ENCODE assay signal across 8 cellular contexts in the genomic region with DNA sequence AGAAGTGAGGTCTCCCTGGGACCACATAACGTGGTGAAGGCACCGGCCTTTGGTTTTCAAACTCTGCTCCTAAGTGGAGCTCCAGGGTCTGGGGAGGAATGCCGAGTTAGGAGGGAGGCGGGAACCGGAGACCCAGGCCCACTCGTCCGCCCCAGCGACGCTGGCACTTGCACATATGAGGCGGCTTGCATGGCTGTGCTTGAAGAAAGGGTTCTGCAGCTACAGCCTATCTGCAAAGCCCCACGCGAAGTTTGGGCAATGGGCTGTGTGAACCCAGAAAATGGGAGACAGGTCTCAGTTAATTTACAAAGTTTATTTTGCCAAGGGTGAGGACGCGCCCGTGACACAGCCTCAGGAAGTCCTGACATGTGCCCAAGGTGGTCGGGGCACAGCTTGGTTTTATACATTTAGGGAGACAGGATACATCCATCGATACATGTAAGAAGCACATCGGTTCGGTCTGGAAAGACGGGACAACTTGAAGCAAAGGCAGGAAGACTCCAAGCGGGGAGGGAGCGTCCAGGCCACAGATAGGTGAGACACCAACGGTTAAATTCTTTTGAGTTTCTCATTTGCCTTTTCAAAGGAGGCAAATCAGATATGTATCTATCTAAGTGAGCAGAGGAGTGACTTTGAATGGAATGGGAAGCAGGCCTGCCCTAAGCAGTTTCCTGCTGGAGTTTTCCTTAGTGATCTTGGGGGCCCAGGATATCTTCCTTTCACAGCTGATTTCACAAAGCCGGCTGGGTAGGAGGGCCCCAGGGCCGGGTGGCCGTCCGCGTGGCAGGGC. TPM values are rescaled to one million over a fixed set of nuclear protein-coding genes. Genes with fewer than 3 reads are reported as not detected.
A peak's percentile ranks its signal among the peaks of the same experiment; 100 is the strongest.
DNase-seq lines count a peak whose midpoint lies in the region; ATAC-seq, FAIRE-seq and TF ChIP-seq lines count a peak whose summit lies in the region.

No MANE protein-coding gene starts in this region.

- peak overlapping the region; percentile 80 for H3K4me3 Mint-ChIP-seq in T-helper 1 cell treated with Interleukin-12 subunit alpha and Interleukin-12 subunit beta and Interleukin-4 antibody, amounts not matched to agents 30 μg/mL and 1 μg/mL, for 36 hours
- peak overlapping the region; percentile 79 for H3K4me3 Mint-ChIP-seq in astrocyte (ENCODE audit: unreplicated experiment)

- peaks cover 38% of the 10 kb centered on the region for H3K4me1 Mint-ChIP-seq in T-helper 1 cell treated with Interleukin-12 subunit alpha and Interleukin-12 subunit beta and Interleukin-4 antibody, amounts not matched to agents 30 μg/mL and 1 μg/mL, for 36 hours (ENCODE audit: low read depth)
- peaks cover 14% of the 10 kb centered on the region for H3K4me1 Mint-ChIP-seq in astrocyte (ENCODE audit: low read depth, unreplicated experiment)

- WGBS in testis, 2 donors = 47 to 53% methylated on average over 28 of the region's 28 CpGs

- peak overlapping the region; percentile 40 for H3K27ac ChIP-seq in astrocyte (ENCODE audit: low read depth, low read length)
- peak overlapping the region; percentile 81 to 84 for H3K27ac ChIP-seq in left lung
- H3K27ac ChIP-seq in testis = peak overlapping the region; percentile 88 to 92

- intact Hi-C loops in left lung (cut with DNase I) (no loop called here), testis (cut with DNase I; ENCODE audit: low total_unique reads) (no loop called here)

- peak overlapping the region; percentile 80 for H3K9ac ChIP-seq in astrocyte (ENCODE audit: low read length)

- TF ChIP-seq CTCF in astrocyte (IDR thresholded peaks at IDR 0.05; ENCODE audit: insufficient read depth, low read depth, low read length) = no peak
- no peak for TF ChIP-seq CTCF in left lung (IDR thresholded peaks at IDR 0.05)
- no peak for TF ChIP-seq CTCF in testis (IDR thresholded peaks at IDR 0.05)

- H3K79me2 ChIP-seq in astrocyte (ENCODE audit: insufficient read depth, low read length) = peaks cover 28% of the 10 kb centered on the region

- H3K4me1 ChIP-seq in astrocyte (ENCODE audit: insufficient read depth, low read length) = peaks cover 15% of the 10 kb centered on the region
- H3K4me1 ChIP-seq in left lung = peaks cover 7 to 24% of the 10 kb centered on the region in 2 donors
- peaks cover 17% of the 10 kb centered on the region for H3K4me1 ChIP-seq in testis

- peak overlapping the region; percentile 95 for H2AFZ ChIP-seq in astrocyte (ENCODE audit: low read depth, low read length)

- H3K4me3 ChIP-seq in astrocyte (ENCODE audit: insufficient read depth, low read depth, low read length) = peak overlapping the region; percentile 57
- peak overlapping the region; percentile 67 to 76 for H3K4me3 ChIP-seq in left lung
- peak overlapping the region; percentile 87 to 94 for H3K4me3 ChIP-seq in testis

- no peaks in the 10 kb centered on the region for H4K20me1 ChIP-seq in astrocyte (ENCODE audit: insufficient read depth, low read length)

- no peaks in the 10 kb centered on the region for H3K9me3 Mint-ChIP-seq in T-helper 1 cell treated with Interleukin-12 subunit alpha and Interleukin-12 subunit beta and Interleukin-4 antibody, amounts not matched to agents 30 μg/mL and 1 μg/mL, for 36 hours
- peaks cover 3% of the 10 kb centered on the region for H3K9me3 Mint-ChIP-seq in astrocyte (ENCODE audit: unreplicated experiment)

- H3K4me2 ChIP-seq in astrocyte (ENCODE audit: low read length) = peak overlapping the region; percentile 99

- peak overlapping the region; percentile 79 for H3K27ac Mint-ChIP-seq in T-helper 1 cell treated with Interleukin-12 subunit alpha and Interleukin-12 subunit beta and Interleukin-4 antibody, amounts not matched to agents 30 μg/mL and 1 μg/mL, for 36 hours
- H3K27ac Mint-ChIP-seq in astrocyte (ENCODE audit: unreplicated experiment) = peak overlapping the region; percentile 48

- H3K36me3 ChIP-seq in astrocyte (ENCODE audit: insufficient read depth, low read length) (no peaks in the 10 kb centered on the region), left lung (no peaks in the 10 kb centered on the region), testis (ENCODE audit: low read depth, missing control alignments) (no peaks in the 10 kb centered on the region)

- FAIRE-seq in astrocyte (lab: Jason Lieb, UNC) = no peak

- H3K27me3 ChIP-seq in astrocyte (ENCODE audit: insufficient read depth, low read length) = peaks cover 15% of the 10 kb centered on the region
- H3K27me3 ChIP-seq in left lung = no peaks in the 10 kb centered on the region
- H3K27me3 ChIP-seq in testis = no peaks in the 10 kb centered on the region

- TF ChIP-seq POLR2A in testis (IDR thresholded peaks at IDR 0.05) = no peak

- DNase-seq in T-helper 1 cell (no peak), astrocyte (ENCODE audit: low read depth) (no peak), left lung (no peak), testis (no peak), NCI-H510A (lab: John Stamatoyannopoulos, UW) (no peak), NCI-H1092 (lab: John Stamatoyannopoulos, UW) (no peak)

- H3K9me3 ChIP-seq in astrocyte (ENCODE audit: insufficient read depth, low read depth, low read length) = no peaks in the 10 kb centered on the region
- no peaks in the 10 kb centered on the region for H3K9me3 ChIP-seq in left lung
- H3K9me3 ChIP-seq in testis = no peaks in the 10 kb centered on the region

- peaks cover 8% of the 10 kb centered on the region for H3K36me3 Mint-ChIP-seq in T-helper 1 cell treated with Interleukin-12 subunit alpha and Interleukin-12 subunit beta and Interleukin-4 antibody, amounts not matched to agents 30 μg/mL and 1 μg/mL, for 36 hours (ENCODE audit: low read depth)
- H3K36me3 Mint-ChIP-seq in astrocyte (ENCODE audit: low read depth, unreplicated experiment) = no peaks in the 10 kb centered on the region

- ATAC-seq in left lung (no peak), HG02759 (IDR thresholded peaks at IDR 0.05; ENCODE audit: unreplicated experiment) (no peak)

- peaks cover 22% of the 10 kb centered on the region for H3K27me3 Mint-ChIP-seq in T-helper 1 cell treated with Interleukin-12 subunit alpha and Interleukin-12 subunit beta and Interleukin-4 antibody, amounts not matched to agents 30 μg/mL and 1 μg/mL, for 36 hours (ENCODE audit: low read depth)
- H3K27me3 Mint-ChIP-seq in astrocyte (ENCODE audit: low read depth, unreplicated experiment) = peaks cover 16% of the 10 kb centered on the region

RNA-seq across cellular contexts. Expression of a gene that starts 0.8 kb away (rescaled TPM):
- total RNA-seq in astrocyte (37.8 and 40.0 TPM in 2 replicates), left lung (10 to 100 TPM; 31.6 to 32.6 TPM), testis (100 to 1,000 TPM in 1 of 2 donors, 10 to 100 TPM in 1; 96.4 to 156 TPM)
- polyA plus RNA-seq in testis (ENCODE audit: insufficient read depth, low read depth, low replicate concordance) = 57.6 TPM

Comparison
In these comparisons a context has a peak if more than half of its experiments do, and no peak if none do; other contexts are left out.
1. H3K27ac ChIP-seq: peak in every context shown above with its lines; median percentile 90 in testis; 82 in left lung; 40 in astrocyte.